ENCODE assay signal across 10 cellular contexts in the genomic region with DNA sequence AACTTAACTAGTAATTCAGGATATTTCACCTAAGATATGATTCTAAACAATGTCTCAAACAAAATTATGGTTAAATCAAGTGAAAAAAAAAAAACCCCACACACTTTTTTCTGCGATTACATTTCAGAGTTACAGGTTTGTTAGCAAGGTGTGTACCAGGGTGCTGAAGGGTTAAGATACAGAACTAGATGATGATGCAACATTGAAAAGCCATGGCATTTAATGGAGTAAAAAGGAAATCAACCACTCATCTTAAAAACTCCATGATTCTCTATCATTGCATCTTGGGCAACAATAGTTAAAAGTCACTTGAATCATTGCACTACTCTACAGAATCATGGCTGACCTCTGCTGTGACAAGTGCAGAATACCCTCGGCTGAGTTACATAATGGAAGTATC.
"Had no signal": no experiment of that assay in that cellular context is flagged by ENCODE, and none has a peak within 500 bp of the region (broad histone marks: within the 10 kb centered on the region; RNA-seq: fewer than 3 reads in every experiment).

No MANE protein-coding gene starts in this region.

- ATAC-seq: HCT116 had no signal

- H3K9ac ChIP-seq: GM23248, KMS-11 had no signal

- H3K36me3 ChIP-seq: HAP-1 had no signal

- DNase-seq: GM23248, GOT3, H7, HFFc6, Karpas-422, KBM-7 had no signal

- H2AFZ ChIP-seq: GM23248 had no signal

- H3K4me3 ChIP-seq: GM23248, HAP-1 had no signal

- FAIRE-seq: HTR-8/SVneo had no signal

- H3K27ac ChIP-seq: GM23248, KMS-11 had no signal

- H3K4me2 ChIP-seq: KMS-11 had no signal

- H3K9me3 ChIP-seq: HAP-1 had no signal
